ENCODE assay signal across 6 cellular contexts in the genomic region with DNA sequence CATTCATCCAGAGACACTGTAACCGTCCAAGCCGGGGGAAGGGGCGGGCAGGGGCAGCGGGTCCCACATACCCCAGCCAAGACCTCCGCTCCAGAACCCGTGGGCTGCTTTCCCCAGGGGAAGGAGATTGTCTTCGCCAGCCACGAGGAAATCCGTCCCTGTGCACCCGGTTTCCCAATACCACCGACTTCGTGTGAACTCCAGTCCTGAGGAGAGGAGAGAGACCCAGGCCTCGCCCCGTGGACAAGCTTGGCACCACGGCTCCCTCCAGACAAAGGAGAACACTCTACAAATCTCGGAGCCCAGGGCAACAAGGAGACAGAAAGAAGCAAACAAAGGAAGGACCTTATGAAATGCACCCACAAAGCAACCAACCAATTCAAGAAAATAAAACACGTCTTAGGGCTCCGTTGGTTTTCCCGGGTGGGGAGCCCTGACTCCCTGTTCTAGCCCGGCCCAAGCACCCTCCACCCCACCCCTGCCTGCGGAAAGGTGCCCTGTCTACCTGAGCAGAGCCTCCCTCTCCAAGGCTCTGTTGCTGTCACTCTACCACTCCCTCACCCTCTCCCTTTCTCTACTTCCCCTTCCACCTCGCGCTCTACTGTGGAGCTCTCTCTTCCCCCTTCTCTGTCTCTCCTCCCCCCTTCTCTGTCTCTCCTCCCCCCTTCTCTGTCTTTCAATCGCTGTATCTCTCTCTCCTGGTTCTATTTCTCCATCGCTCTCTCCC.
"Had no signal": no experiment of that assay in that cellular context is flagged by ENCODE, and none has a peak within 500 bp of the region (broad histone marks: within the 10 kb centered on the region; RNA-seq: fewer than 3 reads in every experiment).

No MANE protein-coding gene starts in this region.

- H3K4me1 Mint-ChIP-seq: activated CD4-positive, alpha-beta T cell treated with anti-CD3 and anti-CD28 coated beads for 36 hours; neural progenitor cell had no signal

- H3K27me3 Mint-ChIP-seq: activated CD4-positive, alpha-beta T cell treated with anti-CD3 and anti-CD28 coated beads for 36 hours; activated CD8-positive, alpha-beta T cell treated with anti-CD3 and anti-CD28 coated beads for 36 hours had no signal

- H3K27ac Mint-ChIP-seq: activated CD4-positive, alpha-beta T cell treated with anti-CD3 and anti-CD28 coated beads for 36 hours; activated CD8-positive, alpha-beta T cell treated with anti-CD3 and anti-CD28 coated beads for 36 hours; neural progenitor cell had no signal

- H3K4me3 Mint-ChIP-seq: activated CD4-positive, alpha-beta T cell treated with anti-CD3 and anti-CD28 coated beads for 36 hours; activated CD8-positive, alpha-beta T cell treated with anti-CD3 and anti-CD28 coated beads for 36 hours had no signal

- DNase-seq: kidney glomerular epithelial cell, ovary, uterus had no signal
